19 cellular contexts compared by ENCODE assay signal in the genomic region with DNA sequence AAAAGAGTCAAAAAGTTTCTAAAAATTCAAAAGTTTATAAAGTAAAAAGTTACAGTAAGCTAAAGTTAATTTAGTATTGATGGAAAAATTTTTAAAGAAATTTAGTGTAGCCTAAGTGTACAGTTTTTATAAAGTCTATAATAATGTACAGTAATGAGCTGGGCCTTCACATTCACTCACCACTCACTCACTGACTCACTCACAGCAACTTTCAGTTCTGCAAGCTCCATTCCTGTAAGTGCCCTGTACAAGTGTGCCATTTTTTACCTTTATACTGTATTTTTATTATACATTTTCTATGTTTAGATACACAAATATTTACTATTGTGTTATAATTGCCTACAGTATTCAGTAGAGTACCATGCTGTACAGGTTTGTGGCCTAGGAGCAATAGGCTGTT.
DNase-seq lines count a peak whose midpoint lies in the region; ATAC-seq and TF ChIP-seq lines count a peak whose summit lies in the region.
"Had no signal": no experiment of that assay in that cellular context is flagged by ENCODE, and none has a peak within 500 bp of the region (broad histone marks: within the 10 kb centered on the region; RNA-seq: fewer than 3 reads in every experiment).

No MANE protein-coding gene starts in this region.

- H3K9me3 ChIP-seq in IMR-90 (ENCODE audit: control insufficient read depth, insufficient read depth, low read length): peaks cover 2% of the 10 kb centered on the region
- H3K9me3 ChIP-seq: A549, SJSA1 had no signal

- H4K5ac ChIP-seq in IMR-90 (ENCODE audit: low read depth, low read length): no peak overlapping the region

- no peak overlapping the region for H2AK5ac ChIP-seq in IMR-90 (ENCODE audit: low read depth, low read length)

- no TSS peak for BruUV-seq in IMR-90 (replicated peaks; lab: Mats Ljungman, UMichigan)

- POLR2A ChIA-PET in IMR-90 (lab: Charles Lee; ENCODE audit: unreplicated experiment): no interaction called here

- no peak overlapping the region for H2BK20ac ChIP-seq in IMR-90 (ENCODE audit: low read depth, low read length)

- no peaks in the 10 kb centered on the region for H3K79me1 ChIP-seq in IMR-90 (ENCODE audit: low read depth in 1 of 2, low read length in 2 of 2)

- H4K8ac ChIP-seq in IMR-90 (ENCODE audit: low read depth in 2 of 2, low read length in 2 of 2): no peak overlapping the region

- TF ChIP-seq CTCF in IMR-90 (conservative IDR thresholded peaks at IDR 0.05; ENCODE audit: low read depth, low read length): no peak

- dilution Hi-C loops in IMR-90 (cut with HindIII; ENCODE audit: low sequenced_read_pairs, unreplicated experiment): no loop called here

- no peak for DNase-seq in activated T-cell treated with anti-CD3 and anti-CD28 coated beads, Interleukin-2, amount 50 U/mL, for 72 hours
- DNase-seq in activated T-cell treated with anti-CD3 and anti-CD28 coated beads, Interleukin-2, amount 50 U/mL, for 1 hour: no peak
- DNase-seq in IMR-90 (peak; percentile 12), NCI-H748 treated with DMSO at 0.1 percent for 48 hours (lab: John Stamatoyannopoulos, UW) (no peak)
- DNase-seq in stimulated activated naive B cell treated with anti-CD40 and anti-IgM and Interleukin-4, amounts not matched to agents 10 μg/mL and 1 μg/mL and 100 μg/mL, for 72 hours: no peak
- DNase-seq: Calu3; CD8-positive, alpha-beta T cell; EL; KG1; NCI-H1092; NCI-H1436 treated with DMSO at 0.1 percent for 48 hours; NCI-H2029 treated with DMSO at 0.1 percent for 48 hours; NCI-H2171 treated with DMSO at 0.1 percent for 48 hours had no signal

- H4K20me1 ChIP-seq in IMR-90 (ENCODE audit: insufficient read depth, low read length): no peaks in the 10 kb centered on the region
- H4K20me1 ChIP-seq: BLaER1 had no signal

- H3K27me3 Mint-ChIP-seq in activated T-cell treated with anti-CD3 and anti-CD28 coated beads, Interleukin-2, amount 50 U/mL, for 72 hours (ENCODE audit: low read depth): no peaks in the 10 kb centered on the region
- H3K27me3 Mint-ChIP-seq in activated T-helper 17 cell treated with anti-CD3 and anti-CD28 coated beads, Interleukin-2, amount 50 U/mL, for 72 hours: no peaks in the 10 kb centered on the region
- H3K27me3 Mint-ChIP-seq in stimulated activated naive B cell treated with anti-CD40 and anti-IgM and Interleukin-4, amounts not matched to agents 10 μg/mL and 1 μg/mL and 100 μg/mL, for 72 hours: no peaks in the 10 kb centered on the region

- in situ Hi-C loops in IMR-90 (cut with MboI; ENCODE audit: low sequenced_read_pairs): no loop called here

- no peaks in the 10 kb centered on the region for H3K4me1 ChIP-seq in IMR-90 (ENCODE audit: control insufficient read depth, insufficient read depth, low read length)
- H3K4me1 ChIP-seq: A549, SJSA1 had no signal

- no peak overlapping the region for H3K27ac Mint-ChIP-seq in activated T-cell treated with anti-CD3 and anti-CD28 coated beads, Interleukin-2, amount 50 U/mL, for 72 hours
- H3K27ac Mint-ChIP-seq in activated T-helper 17 cell treated with anti-CD3 and anti-CD28 coated beads, Interleukin-2, amount 50 U/mL, for 72 hours: no peak overlapping the region
- H3K27ac Mint-ChIP-seq in stimulated activated naive B cell treated with anti-CD40 and anti-IgM and Interleukin-4, amounts not matched to agents 10 μg/mL and 1 μg/mL and 100 μg/mL, for 72 hours: no peak overlapping the region
- H3K27ac Mint-ChIP-seq: CD8-positive, alpha-beta T cell had no signal

- intact Hi-C loops in IMR-90 (cut with micrococcal nuclease): no loop called here

- H3K4me2 ChIP-seq in IMR-90 (ENCODE audit: low read depth, low read length): no peak overlapping the region
- H3K4me2 ChIP-seq: A549, BLaER1 had no signal

- no peak overlapping the region for H3K23ac ChIP-seq in IMR-90 (ENCODE audit: low read depth, low read length)

- H3K9me1 ChIP-seq in IMR-90 (ENCODE audit: insufficient read depth, low read length): peaks cover 5% of the 10 kb centered on the region; the same call in 1 of the 2 replicates

- H2BK120ac ChIP-seq in IMR-90 (ENCODE audit: low read depth, low read length): no peak overlapping the region

- CTCF ChIA-PET in IMR-90 (lab: Yijun Ruan, JAX): interaction anchor here (0.5 to 1.0 kb wide), 2 partner anchors 62 to 312 kb away, joined by 3 read pairs; no protein-coding TSS in a partner anchor

- no peak overlapping the region for H3K4me3 Mint-ChIP-seq in activated T-cell treated with anti-CD3 and anti-CD28 coated beads, Interleukin-2, amount 50 U/mL, for 72 hours
- H3K4me3 Mint-ChIP-seq in activated T-helper 17 cell treated with anti-CD3 and anti-CD28 coated beads, Interleukin-2, amount 50 U/mL, for 72 hours: no peak overlapping the region
- H3K4me3 Mint-ChIP-seq in stimulated activated naive B cell treated with anti-CD40 and anti-IgM and Interleukin-4, amounts not matched to agents 10 μg/mL and 1 μg/mL and 100 μg/mL, for 72 hours: no peak overlapping the region
- H3K4me3 Mint-ChIP-seq: CD8-positive, alpha-beta T cell had no signal

- H2BK5ac ChIP-seq in IMR-90 (ENCODE audit: low read depth, low read length, poor library complexity, severe bottlenecking): no peak overlapping the region

- H3K4ac ChIP-seq in IMR-90 (ENCODE audit: low read depth, low read length): no peak overlapping the region

- no peak for TF ChIP-seq RAD21 in IMR-90 (IDR thresholded peaks at IDR 0.05; ENCODE audit: low read length)

- no peak for TF ChIP-seq POLR2A in IMR-90 (IDR thresholded peaks at IDR 0.05; ENCODE audit: low read depth, low read length)

- no peaks in the 10 kb centered on the region for H3K4me1 Mint-ChIP-seq in activated T-cell treated with anti-CD3 and anti-CD28 coated beads, Interleukin-2, amount 50 U/mL, for 72 hours (ENCODE audit: low read depth)
- H3K4me1 Mint-ChIP-seq in activated T-helper 17 cell treated with anti-CD3 and anti-CD28 coated beads, Interleukin-2, amount 50 U/mL, for 72 hours: no peaks in the 10 kb centered on the region
- H3K4me1 Mint-ChIP-seq in stimulated activated naive B cell treated with anti-CD40 and anti-IgM and Interleukin-4, amounts not matched to agents 10 μg/mL and 1 μg/mL and 100 μg/mL, for 72 hours: peaks cover 10 to 19% of the 10 kb centered on the region in 2 donors

- H3K36me3 ChIP-seq in IMR-90 (ENCODE audit: control insufficient read depth, insufficient read depth, low read length): no peaks in the 10 kb centered on the region
- H3K36me3 ChIP-seq: BLaER1, SJSA1 had no signal

- peaks cover 5% of the 10 kb centered on the region for H3K27me3 ChIP-seq in IMR-90 (ENCODE audit: control insufficient read depth, insufficient read depth, low read length)
- H3K27me3 ChIP-seq: BLaER1, SJSA1 had no signal

- H2AK9ac ChIP-seq in IMR-90 (replicated peaks; ENCODE audit: low read depth, low read length, poor library complexity): no peak overlapping the region

- H3K4me3 ChIP-seq in IMR-90 (ENCODE audit: insufficient read depth, low read depth, low read length): no peak overlapping the region
- H3K4me3 ChIP-seq: A549, BLaER1, SJSA1 had no signal

- H3K9ac ChIP-seq in IMR-90 (ENCODE audit: low read depth, low read length): no peak overlapping the region
- H3K9ac ChIP-seq: BLaER1 had no signal

- peak; percentile 65 to 66 for ATAC-seq in activated T-cell treated with anti-CD3 and anti-CD28 coated beads, Interleukin-2, amount 50 U/mL, for 72 hours (replicated peaks in 1 of 2)
- ATAC-seq in IMR-90 (ENCODE audit: low read depth): no peak
- ATAC-seq in activated T-helper 17 cell treated with anti-CD3 and anti-CD28 coated beads, Interleukin-2, amount 50 U/mL, for 72 hours (replicated peaks): peak; percentile 86
- ATAC-seq in stimulated activated naive B cell treated with anti-CD40 and anti-IgM and Interleukin-4, amounts not matched to agents 10 μg/mL and 1 μg/mL and 100 μg/mL, for 72 hours (replicated peaks): peak; percentile 87 to 88
- no peak for ATAC-seq in GM21360 (IDR thresholded peaks at IDR 0.05; ENCODE audit: unreplicated experiment)
- ATAC-seq: A549; CD8-positive, alpha-beta T cell; Panc1 had no signal

- H3K36me3 Mint-ChIP-seq in activated T-cell treated with anti-CD3 and anti-CD28 coated beads, Interleukin-2, amount 50 U/mL, for 72 hours (ENCODE audit: insufficient read depth in 2 of 2): peaks cover 0 to 3% of the 10 kb centered on the region in 2 donors
- no peaks in the 10 kb centered on the region for H3K36me3 Mint-ChIP-seq in activated T-helper 17 cell treated with anti-CD3 and anti-CD28 coated beads, Interleukin-2, amount 50 U/mL, for 72 hours (ENCODE audit: low read depth)
- peaks cover 0 to 2% of the 10 kb centered on the region in 2 donors for H3K36me3 Mint-ChIP-seq in stimulated activated naive B cell treated with anti-CD40 and anti-IgM and Interleukin-4, amounts not matched to agents 10 μg/mL and 1 μg/mL and 100 μg/mL, for 72 hours

- H3K27ac ChIP-seq in IMR-90 (ENCODE audit: insufficient read depth, low read length): no peak overlapping the region
- H3K27ac ChIP-seq: A549, BLaER1, SJSA1 had no signal

- H3K56ac ChIP-seq in IMR-90 (ENCODE audit: extremely low read depth, insufficient read depth, low read length): no peak overlapping the region

- no peak overlapping the region for H2AFZ ChIP-seq in IMR-90 (replicated peaks; ENCODE audit: low read length, poor library complexity)

- no peak overlapping the region for H4K91ac ChIP-seq in IMR-90 (ENCODE audit: insufficient read depth, low read depth, low read length)

- H2BK15ac ChIP-seq in IMR-90 (ENCODE audit: low read depth, low read length): no peak overlapping the region

- no peak overlapping the region for H3K14ac ChIP-seq in IMR-90 (replicated peaks; ENCODE audit: low read depth, low read length)

- no peak overlapping the region for H3K18ac ChIP-seq in IMR-90 (ENCODE audit: low read depth, low read length)

- peaks cover 0 to 9% of the 10 kb centered on the region in 2 donors for H3K9me3 Mint-ChIP-seq in activated T-cell treated with anti-CD3 and anti-CD28 coated beads, Interleukin-2, amount 50 U/mL, for 72 hours
- peaks cover 9% of the 10 kb centered on the region for H3K9me3 Mint-ChIP-seq in activated T-helper 17 cell treated with anti-CD3 and anti-CD28 coated beads, Interleukin-2, amount 50 U/mL, for 72 hours
- H3K9me3 Mint-ChIP-seq in stimulated activated naive B cell treated with anti-CD40 and anti-IgM and Interleukin-4, amounts not matched to agents 10 μg/mL and 1 μg/mL and 100 μg/mL, for 72 hours: peaks cover 0 to 4% of the 10 kb centered on the region in 2 donors

TF ChIP-seq in IMR-90, 13 proteins besides CTCF, POLR2A, EP300 and RAD21 (continues in another document):
- TF ChIP-seq FOS (IDR thresholded peaks at IDR 0.05; ENCODE audit: low read depth, low read length) (no peak), NFE2L2 (IDR thresholded peaks at IDR 0.05; ENCODE audit: low read depth, low read length) (no peak), RFX5 (IDR thresholded peaks at IDR 0.05; ENCODE audit: low read depth, low read length) (no peak), SMC3 (IDR thresholded peaks at IDR 0.05; ENCODE audit: low read depth, low read length) (no peak)
- TF ChIP-seq, protein P1, sequence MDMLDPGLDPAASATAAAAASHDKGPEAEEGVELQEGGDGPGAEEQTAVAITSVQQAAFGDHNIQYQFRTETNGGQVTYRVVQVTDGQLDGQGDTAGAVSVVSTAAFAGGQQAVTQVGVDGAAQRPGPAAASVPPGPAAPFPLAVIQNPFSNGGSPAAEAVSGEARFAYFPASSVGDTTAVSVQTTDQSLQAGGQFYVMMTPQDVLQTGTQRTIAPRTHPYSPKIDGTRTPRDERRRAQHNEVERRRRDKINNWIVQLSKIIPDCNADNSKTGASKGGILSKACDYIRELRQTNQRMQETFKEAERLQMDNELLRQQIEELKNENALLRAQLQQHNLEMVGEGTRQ (IDR thresholded peaks at IDR 0.05; ENCODE audit: low read depth, low read length): no peak

Comparison
In these comparisons a context has a peak if more than half of its experiments do, and no peak if none do; other contexts are left out.
1. ATAC-seq: peak in activated T-cell treated with anti-CD3 and anti-CD28 coated beads, Interleukin-2, amount 50 U/mL, for 72 hours (2 of 2), activated T-helper 17 cell treated with anti-CD3 and anti-CD28 coated beads, Interleukin-2, amount 50 U/mL, for 72 hours (single experiment) and stimulated activated naive B cell treated with anti-CD40 and anti-IgM and Interleukin-4, amounts not matched to agents 10 μg/mL and 1 μg/mL and 100 μg/mL, for 72 hours (2 of 2); none in IMR-90 (single experiment) and GM21360 (single experiment).